ENCODE assay signal across 5 cellular contexts in the genomic region with DNA sequence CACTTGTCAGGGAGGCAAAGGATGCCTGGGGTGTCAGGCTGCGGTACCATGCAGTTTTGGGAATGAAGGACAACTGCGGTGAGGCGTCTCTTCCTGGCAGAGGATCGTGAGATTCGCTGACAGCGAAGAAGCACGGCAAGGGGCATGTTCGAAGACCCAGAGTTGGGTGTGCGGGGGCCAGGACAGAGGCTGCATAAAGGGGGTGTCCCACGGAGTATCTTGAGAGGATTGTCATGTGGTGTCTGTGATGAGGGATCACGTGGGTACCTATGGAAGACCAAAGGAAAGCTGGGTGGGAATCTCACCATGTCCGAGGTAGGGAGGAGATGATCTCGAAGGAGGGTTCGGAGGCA. TPM values are rescaled to one million over a fixed set of nuclear protein-coding genes. Genes with fewer than 3 reads are reported as not detected.
DNase-seq lines count a peak whose midpoint lies in the region; ATAC-seq and TF ChIP-seq lines count a peak whose summit lies in the region.

No MANE protein-coding gene starts in this region.

- H3K4me3 Mint-ChIP-seq in naive B cell, result peak overlapping the region; percentile 87 to 100 (median 98)

- H3K27ac Mint-ChIP-seq in naive B cell, result peak overlapping the region; percentile 80 to 96 (median 90)

- H3K36me3 Mint-ChIP-seq in naive B cell, result peaks cover 4 to 18% of the 10 kb centered on the region in 2 donors

- peak; percentile 4 for ATAC-seq in HG03432 (IDR thresholded peaks at IDR 0.05; ENCODE audit: unreplicated experiment)
- ATAC-seq in naive B cell (ENCODE audit: low read depth in 2 of 2), result no peak
- no peak for ATAC-seq in GM19328 (IDR thresholded peaks at IDR 0.05; ENCODE audit: unreplicated experiment)

- peaks cover 24 to 60% (median 57%) of the 10 kb centered on the region in 3 donors for H3K4me1 Mint-ChIP-seq in naive B cell

- peak overlapping the region; percentile 95 for H3K4me3 ChIP-seq in astrocyte of the cerebellum (ENCODE audit: low read depth, low read length)

- no peaks in the 10 kb centered on the region for H3K27me3 Mint-ChIP-seq in naive B cell

- in situ Hi-C loops in astrocyte of the cerebellum (cut with HindIII; ENCODE audit: low sequenced_read_pairs), result no loop called here

- no peaks in the 10 kb centered on the region for H3K9me3 Mint-ChIP-seq in naive B cell

- no peak for TF ChIP-seq CTCF in astrocyte of the cerebellum (IDR thresholded peaks at IDR 0.05; ENCODE audit: low read depth, low read length, missing control alignments)

- DNase-seq in astrocyte of the cerebellum (ENCODE audit: low read depth) (no peak), naive B cell (no peak), mesenteric fat pad (ENCODE audit: low spot score) (no peak)

RNA-seq across cellular contexts. Expression of gene SLC25A44, which starts 0.4 kb away (rescaled TPM):
- 10 to 100 TPM in 4 of 6 donors, 1 to 10 TPM in 1, not detected in 1; 9.3 to 16.8 (median 12.9) TPM for polyA plus RNA-seq in naive B cell (ENCODE audit: low read depth in 6 of 6)
- 34.3 TPM for total RNA-seq in mesenteric fat pad

RNA-seq across cellular contexts. Expression of gene PMF1, which starts 18.5 kb away (rescaled TPM):
- 100 to 1,000 TPM; 107 to 157 (median 115) TPM for polyA plus RNA-seq in naive B cell (ENCODE audit: low read depth in 6 of 6)
- 46.4 TPM for total RNA-seq in mesenteric fat pad

RNA-seq across cellular contexts. Expression of gene SEMA4A, which starts 40.9 kb away (rescaled TPM):
- 10 to 100 TPM; 23.3 to 37.3 (median 29.5) TPM for polyA plus RNA-seq in naive B cell (ENCODE audit: low read depth in 6 of 6)
- 31.9 TPM for total RNA-seq in mesenteric fat pad

RNA-seq across cellular contexts. Expression of gene BGLAP, which starts 47.7 kb away (rescaled TPM):
- 1 to 10 TPM in 1 of 6 donors, not detected in 5; 1.1 TPM for polyA plus RNA-seq in naive B cell (ENCODE audit: low read depth in 6 of 6)
- not detected for total RNA-seq in mesenteric fat pad

RNA-seq across cellular contexts. Expression of gene PAQR6, which starts 53.6 kb away (rescaled TPM):
- not detected for polyA plus RNA-seq in naive B cell (ENCODE audit: low read depth in 6 of 6)
- total RNA-seq in mesenteric fat pad, result 1.4 TPM
